In genomic region chr13:113020323-113021080, GRCh38 we compare ENCODE assay signal across 23 cellular contexts. TPM values are rescaled to one million over a fixed set of nuclear protein-coding genes. Genes with fewer than 3 reads are reported as not detected.
DNase-seq lines count a peak whose midpoint lies in the region; ATAC-seq and TF ChIP-seq lines count a peak whose summit lies in the region.
"Had no signal": no experiment of that assay in that cellular context is flagged by ENCODE, and none has a peak within 500 bp of the region (broad histone marks: within the 10 kb centered on the region; RNA-seq: fewer than 3 reads in every experiment).

No MANE protein-coding gene starts in this region.

- peaks cover 15 to 18% (median 16%) of the 10 kb centered on the region in 3 donors for H3K4me1 Mint-ChIP-seq in naive B cell
- peaks cover 6% of the 10 kb centered on the region for H3K4me1 Mint-ChIP-seq in CD8-positive, alpha-beta T cell (ENCODE audit: low read depth)

- H3K4me3 ChIP-seq in BLaER1 treated with 17β-estradiol and CSF1 and Interleukin-3, amounts not matched to agents 10 nM and 100 nM, result no peak overlapping the region
- H3K4me3 ChIP-seq in HEK293 (ENCODE audit: low read depth, low read length) (no peak overlapping the region), OCI-LY7 (ENCODE audit: low read depth, low read length, poor library complexity, severe bottlenecking) (no peak overlapping the region)
- H3K4me3 ChIP-seq in CD8-positive, alpha-beta T cell (ENCODE audit: low read depth, low read length), result no peak overlapping the region
- H3K4me3 ChIP-seq: left lung, stomach, tibial artery had no signal

- CTCF ChIA-PET in HEK293 (lab: Yijun Ruan, JAX), result interaction anchor here (0.6 to 3.2 kb wide), 3 partner anchors 9 to 51 kb away, joined by 3 to 19 read pairs (median 3); no protein-coding TSS in a partner anchor
- CTCF ChIA-PET in OCI-LY7 (lab: Charles Lee; ENCODE audit: unreplicated experiment), result no interaction called here
- CTCF ChIA-PET in CD8-positive, alpha-beta T cell (lab: Charles Lee), result interaction anchor here (1.1 kb wide), 1 partner anchor 9 kb away, joined by 3 read pairs; no protein-coding TSS in a partner anchor

- H3K9me3 ChIP-seq in BLaER1 treated with 17β-estradiol and CSF1 and Interleukin-3, amounts not matched to agents 10 nM and 100 nM (replicated peaks in 1 of 11), result peaks cover 0 to 12% (median 0%) of the 10 kb centered on the region in 11 experiments; a peak in 6 of 22 replicates
- no peaks in the 10 kb centered on the region for H3K9me3 ChIP-seq in HEK293 (ENCODE audit: control insufficient read depth, insufficient read depth, low read depth, low read length)
- no peaks in the 10 kb centered on the region for H3K9me3 ChIP-seq in OCI-LY7 (ENCODE audit: low read length)
- H3K9me3 ChIP-seq in CD8-positive, alpha-beta T cell (ENCODE audit: low read length), result no peaks in the 10 kb centered on the region
- H3K9me3 ChIP-seq: left lung, stomach, tibial artery had no signal

- H2AFZ ChIP-seq in OCI-LY7 (ENCODE audit: low read length), result no peak overlapping the region

- POLR2A ChIA-PET in HEK293 (lab: Yijun Ruan, JAX), result interaction anchor here (0.6 to 1.0 kb wide), 3 partner anchors 19 to 192 kb away, joined by 3 read pairs; no protein-coding TSS in a partner anchor
- POLR2A ChIA-PET in OCI-LY7 (lab: Charles Lee), result no interaction called here
- POLR2A ChIA-PET in CD8-positive, alpha-beta T cell (lab: Charles Lee), result no interaction called here

- no peaks in the 10 kb centered on the region for H3K9me2 ChIP-seq in OCI-LY7 (ENCODE audit: insufficient read depth, low read length)

- H3K27me3 Mint-ChIP-seq in naive B cell, result peaks cover 0 to 7% (median 0%) of the 10 kb centered on the region in 3 donors
- H3K27me3 Mint-ChIP-seq in CD8-positive, alpha-beta T cell (ENCODE audit: low read depth), result no peaks in the 10 kb centered on the region
- H3K27me3 Mint-ChIP-seq: B cell, brain had no signal

- peak; percentile 33 for DNase-seq in OCI-LY7 (ENCODE audit: low spot score)
- DNase-seq in naive B cell, result peak; percentile 21
- DNase-seq in NCI-H2107 treated with DMSO at 0.1 percent for 48 hours (lab: John Stamatoyannopoulos, UW; ENCODE audit: unreplicated experiment), result no peak
- no peak for DNase-seq in CD8-positive, alpha-beta T cell
- DNase-seq: activated CD4-positive, alpha-beta T cell treated with anti-CD3 and anti-CD28 coated beads for 48 hours; activated naive CD4-positive, alpha-beta T cell treated with Interleukin-2 at 50 U/mL for 16 hours; activated T-cell treated with anti-CD3 and anti-CD28 coated beads, Interleukin-2, amount 50 U/mL, for 48 hours; DMS79; GDM1; glutamatergic neuron; mesendoderm; NCI-H1436; NCI-H82; OCI-M1; stomach; tibial artery had no signal

- intact Hi-C loops in OCI-LY7 (cut with micrococcal nuclease; ENCODE audit: unreplicated experiment), result no loop called here
- intact Hi-C loops in CD8-positive, alpha-beta T cell (cut with DNase I, micrococcal nuclease), result no loop called here

- peaks cover 37 to 68% (median 57%) of the 10 kb centered on the region in 11 experiments for H3K27me3 ChIP-seq in BLaER1 treated with 17β-estradiol and CSF1 and Interleukin-3, amounts not matched to agents 10 nM and 100 nM
- no peaks in the 10 kb centered on the region for H3K27me3 ChIP-seq in CD8-positive, alpha-beta T cell (ENCODE audit: insufficient read depth, low read length)
- H3K27me3 ChIP-seq: stomach had no signal

- H3K27ac Mint-ChIP-seq in naive B cell, result peak overlapping the region in 3 of 6 donors; percentile 21 to 60 (median 23)
- H3K27ac Mint-ChIP-seq in CD8-positive, alpha-beta T cell, result no peak overlapping the region
- H3K27ac Mint-ChIP-seq: B cell had no signal

- no TSS peak for BruUV-seq in OCI-LY7 (replicated peaks; lab: Mats Ljungman, UMichigan)

- no peaks in the 10 kb centered on the region for H3K36me3 ChIP-seq in BLaER1 treated with 17β-estradiol and CSF1 and Interleukin-3, amounts not matched to agents 10 nM and 100 nM
- H3K36me3 ChIP-seq in HEK293 (ENCODE audit: control insufficient read depth in 2 of 2, insufficient read depth in 1 of 2, low read length in 2 of 2) (no peaks in the 10 kb centered on the region), OCI-LY7 (ENCODE audit: insufficient read depth, low read length) (no peaks in the 10 kb centered on the region)
- H3K36me3 ChIP-seq in CD8-positive, alpha-beta T cell (ENCODE audit: insufficient read depth, low read length), result peaks cover 5% of the 10 kb centered on the region
- H3K36me3 ChIP-seq: left lung had no signal

- peaks cover 11 to 30% (median 20%) of the 10 kb centered on the region in 10 experiments for H3K4me1 ChIP-seq in BLaER1 treated with 17β-estradiol and CSF1 and Interleukin-3, amounts not matched to agents 10 nM and 100 nM
- H3K4me1 ChIP-seq in HEK293 (ENCODE audit: control insufficient read depth, insufficient read depth, low read length), result no peaks in the 10 kb centered on the region
- H3K4me1 ChIP-seq in OCI-LY7 (ENCODE audit: insufficient read depth, low read length, poor library complexity, severe bottlenecking), result peaks cover 6% of the 10 kb centered on the region
- no peaks in the 10 kb centered on the region for H3K4me1 ChIP-seq in CD8-positive, alpha-beta T cell (ENCODE audit: insufficient read depth, low read length)
- H3K4me1 ChIP-seq: tibial artery had no signal

- H3K27ac ChIP-seq in BLaER1 treated with 17β-estradiol and CSF1 and Interleukin-3, amounts not matched to agents 10 nM and 100 nM, result peak overlapping the region in 3 of 11 experiments; percentile 2 to 29 (median 20); a peak in 3 of 22 replicates
- H3K27ac ChIP-seq in HEK293 (ENCODE audit: extremely low read depth, low read depth, low read length), result no peak overlapping the region
- H3K27ac ChIP-seq in OCI-LY7 (ENCODE audit: low read depth, low read length, poor library complexity, severe bottlenecking), result no peak overlapping the region
- H3K27ac ChIP-seq in CD8-positive, alpha-beta T cell (ENCODE audit: low read depth, low read length), result no peak overlapping the region
- H3K27ac ChIP-seq: left lung, stomach, tibial artery had no signal

- TF ChIP-seq CTCF in HEK293 (tag by site-specific recombination; IDR thresholded peaks at IDR 0.05) (no peak), OCI-LY7 (conservative IDR thresholded peaks at IDR 0.05; ENCODE audit: low read length) (no peak)
- TF ChIP-seq CTCF in CD8-positive, alpha-beta T cell (IDR thresholded peaks at IDR 0.05), result no peak

- no peak overlapping the region for H3K9ac ChIP-seq in BLaER1 treated with 17β-estradiol and CSF1 and Interleukin-3, amounts not matched to agents 10 nM and 100 nM

- H3K79me2 ChIP-seq in OCI-LY7 (ENCODE audit: insufficient read depth, low read depth, low read length), result no peaks in the 10 kb centered on the region

- peaks cover 0 to 7% (median 0%) of the 10 kb centered on the region in 7 donors for H3K9me3 Mint-ChIP-seq in naive B cell
- H3K9me3 Mint-ChIP-seq in CD8-positive, alpha-beta T cell, result no peaks in the 10 kb centered on the region

- peak; percentile 55 to 77 for ATAC-seq in naive B cell (ENCODE audit: low read depth in 2 of 2)
- ATAC-seq in GM19463 (IDR thresholded peaks at IDR 0.05; ENCODE audit: unreplicated experiment), result no peak
- ATAC-seq in CD8-positive, alpha-beta T cell, result no peak
- ATAC-seq: left lung had no signal

- H3K4me3 Mint-ChIP-seq in naive B cell, result no peak overlapping the region
- H3K4me3 Mint-ChIP-seq in CD8-positive, alpha-beta T cell, result no peak overlapping the region
- H3K4me3 Mint-ChIP-seq: B cell, brain had no signal

- peak overlapping the region in 9 of 11 experiments; percentile 18 to 74 (median 53); a peak in 18 of 22 replicates for H3K4me2 ChIP-seq in BLaER1 treated with 17β-estradiol and CSF1 and Interleukin-3, amounts not matched to agents 10 nM and 100 nM
- H3K4me2 ChIP-seq in OCI-LY7 (ENCODE audit: low read length), result no peak overlapping the region

- peaks cover 0 to 14% of the 10 kb centered on the region in 2 donors for H3K36me3 Mint-ChIP-seq in naive B cell
- peaks cover 38% of the 10 kb centered on the region for H3K36me3 Mint-ChIP-seq in CD8-positive, alpha-beta T cell

- H4K20me1 ChIP-seq in BLaER1 treated with 17β-estradiol and CSF1 and Interleukin-3, amounts not matched to agents 10 nM and 100 nM, result peaks cover 0 to 28% (median 0%) of the 10 kb centered on the region in 11 experiments; a peak in 5 of 22 replicates
- H4K20me1 ChIP-seq in OCI-LY7 (ENCODE audit: insufficient read depth, low read length), result no peaks in the 10 kb centered on the region

TF ChIP-seq in HEK293, 187 proteins besides CTCF, POLR2A, EP300 and RAD21 (continues in another document):
- TF ChIP-seq, protein P1, sequence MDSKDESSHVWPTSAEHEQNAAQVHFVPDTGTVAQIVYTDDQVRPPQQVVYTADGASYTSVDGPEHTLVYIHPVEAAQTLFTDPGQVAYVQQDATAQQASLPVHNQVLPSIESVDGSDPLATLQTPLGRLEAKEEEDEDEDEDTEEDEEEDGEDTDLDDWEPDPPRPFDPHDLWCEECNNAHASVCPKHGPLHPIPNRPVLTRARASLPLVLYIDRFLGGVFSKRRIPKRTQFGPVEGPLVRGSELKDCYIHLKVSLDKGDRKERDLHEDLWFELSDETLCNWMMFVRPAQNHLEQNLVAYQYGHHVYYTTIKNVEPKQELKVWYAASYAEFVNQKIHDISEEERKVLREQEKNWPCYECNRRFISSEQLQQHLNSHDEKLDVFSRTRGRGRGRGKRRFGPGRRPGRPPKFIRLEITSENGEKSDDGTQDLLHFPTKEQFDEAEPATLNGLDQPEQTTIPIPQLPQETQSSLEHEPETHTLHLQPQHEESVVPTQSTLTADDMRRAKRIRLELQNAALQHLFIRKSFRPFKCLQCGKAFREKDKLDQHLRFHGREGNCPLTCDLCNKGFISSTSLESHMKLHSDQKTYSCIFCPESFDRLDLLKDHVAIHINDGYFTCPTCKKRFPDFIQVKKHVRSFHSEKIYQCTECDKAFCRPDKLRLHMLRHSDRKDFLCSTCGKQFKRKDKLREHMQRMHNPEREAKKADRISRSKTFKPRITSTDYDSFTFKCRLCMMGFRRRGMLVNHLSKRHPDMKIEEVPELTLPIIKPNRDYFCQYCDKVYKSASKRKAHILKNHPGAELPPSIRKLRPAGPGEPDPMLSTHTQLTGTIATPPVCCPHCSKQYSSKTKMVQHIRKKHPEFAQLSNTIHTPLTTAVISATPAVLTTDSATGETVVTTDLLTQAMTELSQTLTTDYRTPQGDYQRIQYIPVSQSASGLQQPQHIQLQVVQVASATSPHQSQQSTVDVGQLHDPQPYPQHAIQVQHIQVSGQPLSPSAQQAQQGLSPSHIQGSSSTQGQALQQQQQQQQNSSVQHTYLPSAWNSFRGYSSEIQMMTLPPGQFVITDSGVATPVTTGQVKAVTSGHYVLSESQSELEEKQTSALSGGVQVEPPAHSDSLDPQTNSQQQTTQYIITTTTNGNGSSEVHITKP (tag by site-specific recombination; IDR thresholded peaks at IDR 0.05), result 0 out of 2 replicates have a peak, but pooled peaks have one; percentile 37
- TF ChIP-seq ZNF24 (tag by site-specific recombination; IDR thresholded peaks at IDR 0.05) (no peak), ZNF837 (tag by site-specific recombination; IDR thresholded peaks at IDR 0.05) (no peak), EGR2 (tag by site-specific recombination; IDR thresholded peaks at IDR 0.05; ENCODE audit: low read depth) (peak; percentile 38; the same call in 1 of the 2 replicates)

RNA-seq across cellular contexts. Expression of gene MCF2L, which starts 51.5 kb away (rescaled TPM):
- 2.8 and 8.4 TPM in 2 replicates for total RNA-seq in OCI-LY7 (2014; rRNA removed; shearing (Covaris generic))
- 12.8 and 16.4 TPM in 2 replicates for total RNA-seq in OCI-LY7 (2022)
- polyA plus RNA-seq in naive B cell (ENCODE audit: low read depth in 6 of 6), result 1 to 10 TPM; 2.1 to 4.7 (median 4.2) TPM
- total RNA-seq in CD8-positive, alpha-beta T cell, result 10 to 100 TPM; 13.7 to 15.0 TPM
- total RNA-seq: M059J had no signal

Comparison
In these comparisons a context has a peak if more than half of its experiments do, and no peak if none do; other contexts are left out.
1. DNase-seq: peak in OCI-LY7 (single experiment) and naive B cell (single experiment); none in NCI-H2107 treated with DMSO at 0.1 percent for 48 hours (single experiment) and CD8-positive, alpha-beta T cell (0 of 7).
2. ATAC-seq: peak in naive B cell (2 of 2); none in GM19463 (single experiment) and CD8-positive, alpha-beta T cell (single experiment).